17 cellular contexts compared by ENCODE assay signal in genomic region chr9:134062461-134063087, GRCh38. TPM values are rescaled to one million over a fixed set of nuclear protein-coding genes. Genes with fewer than 3 reads are reported as not detected.
DNase-seq lines count a peak whose midpoint lies in the region; TF ChIP-seq lines count a peak whose summit lies in the region.
"Had no signal": no experiment of that assay in that cellular context is flagged by ENCODE, and none has a peak within 500 bp of the region (broad histone marks: within the 10 kb centered on the region; RNA-seq: fewer than 3 reads in every experiment).

No MANE protein-coding gene starts in this region.

- TF ChIP-seq EP300 in transverse colon (IDR thresholded peaks at IDR 0.05; ENCODE audit: low read depth), result no peak

- intact Hi-C loops in transverse colon (cut with DNase I; ENCODE audit: low total_unique reads), result no loop called here

- H2BK5ac ChIP-seq in neuronal stem cell (ENCODE audit: low read length), result peak overlapping the region; percentile 75

- TF ChIP-seq CTCF in BE2C (IDR thresholded peaks at IDR 0.05; ENCODE audit: low read depth, low read length), result no peak
- no peak for TF ChIP-seq CTCF in Loucy (conservative IDR thresholded peaks at IDR 0.05; ENCODE audit: low read length)
- TF ChIP-seq CTCF in transverse colon (IDR thresholded peaks at IDR 0.05), result no peak

- no peak overlapping the region for H2BK15ac ChIP-seq in neuronal stem cell (ENCODE audit: low read length)

- H3K4me2 ChIP-seq in Loucy (ENCODE audit: low read depth, low read length, poor library complexity, severe bottlenecking), result peak overlapping the region; percentile 19
- H3K4me2 ChIP-seq in neuronal stem cell (ENCODE audit: insufficient read depth, low read length, poor library complexity, severe bottlenecking), result no peak overlapping the region
- H3K4me2 ChIP-seq: KMS-11 had no signal

- no peak overlapping the region for H3K4ac ChIP-seq in neuronal stem cell (ENCODE audit: low read length)

- H4K20me1 ChIP-seq in Loucy (ENCODE audit: insufficient read depth, low read length, poor library complexity, severe bottlenecking), result peaks cover 90% of the 10 kb centered on the region

- no peak overlapping the region for H4K91ac ChIP-seq in neuronal stem cell (ENCODE audit: low read depth, low read length, poor library complexity)

- no peak overlapping the region for H2BK120ac ChIP-seq in neuronal stem cell (ENCODE audit: low read depth, low read length)

- H3K79me2 ChIP-seq in Loucy (ENCODE audit: insufficient read depth, low read length), result peaks cover 98% of the 10 kb centered on the region

- no CpG with 5 or more reads among the region's 22 CpGs for WGBS in neuronal stem cell (ENCODE audit: extremely low coverage in 2 of 2, insufficient read length in 2 of 2, insufficient replicate concordance in 1 of 2), 2 donors
- WGBS in transverse colon (ENCODE audit: low coverage in 1 of 2), 2 donors, result 81% methylated on average over 22 of the region's 22 CpGs; no CpG with 5 or more reads in 1 of the 2 donors

- H3F3A ChIP-seq in Loucy (ENCODE audit: low read depth), result 0 out of 2 replicates have a peak, but pooled peaks cover 2% of the 10 kb centered on the region

- no peak for TF ChIP-seq POLR2A in transverse colon (IDR thresholded peaks at IDR 0.05)

- peak overlapping the region; percentile 28 for H3K18ac ChIP-seq in neuronal stem cell (ENCODE audit: low read length)

- peaks cover 3% of the 10 kb centered on the region for H3K36me3 ChIP-seq in BE2C
- H3K36me3 ChIP-seq in Loucy (ENCODE audit: insufficient read depth, low read length), result no peaks in the 10 kb centered on the region; the same call in 1 of the 2 replicates
- H3K36me3 ChIP-seq in neuronal stem cell (replicated peaks in 1 of 2; ENCODE audit: control insufficient read depth in 2 of 2, insufficient read depth in 2 of 2, low read length in 2 of 2), result peaks cover 5 to 30% of the 10 kb centered on the region in 2 donors
- H3K36me3 ChIP-seq in transverse colon, result no peaks in the 10 kb centered on the region
- H3K36me3 ChIP-seq: prostate gland, uterus had no signal

- peak overlapping the region; percentile 58 for H2BK12ac ChIP-seq in neuronal stem cell (ENCODE audit: low read length)

- H3K14ac ChIP-seq in neuronal stem cell (ENCODE audit: low read length), result peak overlapping the region; percentile 94

- H3K9ac ChIP-seq in Loucy (ENCODE audit: low read depth, low read length, poor library complexity, severe bottlenecking) (no peak overlapping the region), neuronal stem cell (ENCODE audit: low read depth, low read length, poor library complexity) (peak overlapping the region; percentile 70)
- H3K9ac ChIP-seq: KMS-11 had no signal

- H3K79me1 ChIP-seq in neuronal stem cell (ENCODE audit: low read depth, low read length), result peaks cover 58% of the 10 kb centered on the region

- H3K23ac ChIP-seq in neuronal stem cell (ENCODE audit: low read depth, low read length, poor library complexity), result peak overlapping the region; percentile 91

- no peak overlapping the region for H2AFZ ChIP-seq in Loucy (ENCODE audit: low read length)
- no peak overlapping the region for H2AFZ ChIP-seq in neuronal stem cell (ENCODE audit: low read length)

- H3K4me3 ChIP-seq in BE2C (ENCODE audit: low read depth, low read length), result no peak overlapping the region
- H3K4me3 ChIP-seq in Loucy (ENCODE audit: low read length, poor library complexity, severe bottlenecking), result no peak overlapping the region
- no peak overlapping the region for H3K4me3 ChIP-seq in neuronal stem cell (ENCODE audit: low read length in 2 of 2)
- no peak overlapping the region for H3K4me3 ChIP-seq in transverse colon
- H3K4me3 ChIP-seq: prostate gland, uterus had no signal

- H3K27me3 ChIP-seq in BE2C, result no peaks in the 10 kb centered on the region
- H3K27me3 ChIP-seq in Loucy (ENCODE audit: insufficient read depth, low read length, poor library complexity, severe bottlenecking), result no peaks in the 10 kb centered on the region
- H3K27me3 ChIP-seq in neuronal stem cell (ENCODE audit: control insufficient read depth in 3 of 3, insufficient read depth in 3 of 3, low read depth in 1 of 3, low read length in 3 of 3), result no peaks in the 10 kb centered on the region
- H3K27me3 ChIP-seq in transverse colon, result no peaks in the 10 kb centered on the region
- H3K27me3 ChIP-seq: uterus had no signal

- no peak overlapping the region for H2AK5ac ChIP-seq in neuronal stem cell (ENCODE audit: low read depth, low read length)

- DNase-seq in BE2C (peak; percentile 8), ecto neural progenitor cell (ENCODE audit: low spot score) (peak; percentile 43), neuronal stem cell (ENCODE audit: low spot score) (no peak), transverse colon (no peak), NCI-H1105 (lab: John Stamatoyannopoulos, UW) (no peak), SKM-1 (lab: John Stamatoyannopoulos, UW; ENCODE audit: unreplicated experiment) (no peak)
- no peak for DNase-seq in effector CD4-positive, alpha-beta T cell
- DNase-seq: activated CD4-positive, alpha-beta memory T cell treated with anti-CD3 and anti-CD28 coated beads, Interleukin-2, amount 10 ng/mL, durations not matched to agents 7 days and 5 days; activated T-cell treated with anti-CD3 and anti-CD28 coated beads, Interleukin-2, amount 50 U/mL, for 4 hours; effector memory CD8-positive, alpha-beta T cell; hippocampal formation; NCI-H2171; uterus; WERI-Rb-1 had no signal

- H3K27ac ChIP-seq in neuronal stem cell (replicated peaks; ENCODE audit: low read length) (no peak overlapping the region), transverse colon (no peak overlapping the region)
- H3K27ac ChIP-seq: KMS-11, prostate gland, uterus, WERI-Rb-1 had no signal

- H3K9me2 ChIP-seq in Loucy (replicated peaks; ENCODE audit: low read depth, low read length), result no peaks in the 10 kb centered on the region

- H3K9me3 ChIP-seq in BE2C (no peaks in the 10 kb centered on the region), Loucy (ENCODE audit: insufficient read depth, low read depth, low read length) (no peaks in the 10 kb centered on the region), neuronal stem cell (replicated peaks in 1 of 2; ENCODE audit: control insufficient read depth in 2 of 2, insufficient read depth in 1 of 2, low read depth in 1 of 2, low read length in 2 of 2) (no peaks in the 10 kb centered on the region), transverse colon (no peaks in the 10 kb centered on the region)
- H3K9me3 ChIP-seq: prostate gland, uterus had no signal

- in situ Hi-C loops in transverse colon (cut with MboI; ENCODE audit: low pct_ligation_motif_present in 1 of 4, low pct_unique_long_range_greater_than_20kb in 1 of 4, low sequenced_read_pairs in 3 of 4), result no loop called here

- H4K8ac ChIP-seq in neuronal stem cell (ENCODE audit: low read depth, low read length), result no peak overlapping the region

- no peaks in the 10 kb centered on the region for H3K4me1 ChIP-seq in BE2C
- H3K4me1 ChIP-seq in Loucy (ENCODE audit: insufficient read depth, low read length, poor library complexity, severe bottlenecking), result peaks cover 14% of the 10 kb centered on the region
- H3K4me1 ChIP-seq in neuronal stem cell (ENCODE audit: control insufficient read depth in 2 of 2, insufficient read depth in 1 of 2, low read depth in 1 of 2, low read length in 2 of 2), result peaks cover 8 to 38% of the 10 kb centered on the region in 2 donors
- peaks cover 17 to 68% (median 45%) of the 10 kb centered on the region in 4 donors for H3K4me1 ChIP-seq in transverse colon

RNA-seq across cellular contexts. Expression of gene BRD3, which starts 5.3 kb away (rescaled TPM):
- 79.5 TPM for polyA plus RNA-seq in BE2C (2012; ENCODE audit: insufficient read depth, insufficient read length, low read depth)
- polyA plus RNA-seq in neuronal stem cell (2013, experiment 1 of 2), result 47.9 TPM
- polyA plus RNA-seq in neuronal stem cell (2013, experiment 2 of 2), result 50.2 TPM
- 10 to 100 TPM; 14.5 to 21.3 (median 17.2) TPM for total RNA-seq in transverse colon

RNA-seq across cellular contexts. Expression of gene BRD3OS, which starts 37.3 kb away (rescaled TPM):
- polyA plus RNA-seq in BE2C (2012; ENCODE audit: insufficient read depth, insufficient read length, low read depth), result 108 TPM
- 33.0 TPM for polyA plus RNA-seq in neuronal stem cell (2013, experiment 1 of 2)
- 33.5 TPM for polyA plus RNA-seq in neuronal stem cell (2013, experiment 2 of 2)
- total RNA-seq in transverse colon, result 1 to 10 TPM; 3.2 to 6.6 (median 4.4) TPM

Comparison
In these comparisons a context has a peak if more than half of its experiments do, and no peak if none do; other contexts are left out.
1. DNase-seq: peak in BE2C (single experiment) and ecto neural progenitor cell (single experiment); none in neuronal stem cell (single experiment), effector CD4-positive, alpha-beta T cell (single experiment), transverse colon (single experiment), NCI-H1105 (single experiment) and SKM-1 (single experiment).